In genomic region chr12:53190108-53190729, GRCh38 we compare ENCODE assay signal across 8 cellular contexts. TPM values are rescaled to one million over a fixed set of nuclear protein-coding genes. Genes with fewer than 3 reads are reported as not detected.
DNase-seq lines count a peak whose midpoint lies in the region; ATAC-seq and TF ChIP-seq lines count a peak whose summit lies in the region.

No MANE protein-coding gene starts in this region.

- peak; percentile 86 for TF ChIP-seq CTCF in HFF-Myc (IDR thresholded peaks at IDR 0.05; ENCODE audit: low read depth, low read length, missing control alignments)

- H3K4me3 ChIP-seq in HFF-Myc (replicated peaks; ENCODE audit: low read depth, low read length), result no peak overlapping the region

- in situ Hi-C loops in T47D (cut with HindIII; ENCODE audit: low pct_unique_long_range_greater_than_20kb, low sequenced_read_pairs), result no loop called here

- ATAC-seq in left colon, result peak; percentile 87
- no peak for ATAC-seq in GM21367 (IDR thresholded peaks at IDR 0.05; ENCODE audit: unreplicated experiment)

- intact Hi-C loops in left colon (cut with DNase I, micrococcal nuclease), result loop anchor here in 1 of 2 donors (5.0 to 10.0 kb wide), 2 partner anchors 33 to 125 kb away; no protein-coding TSS in a partner anchor

- DNase-seq in EH (ENCODE audit: low read depth), result peak; percentile 64
- DNase-seq in HFF-Myc (ENCODE audit: extremely low read depth, low read depth), result no peak
- DNase-seq in SW480 (ENCODE audit: low spot score), result peak; percentile 53
- peak; percentile 62 to 70 for DNase-seq in T47D (ENCODE audit: low read depth in 1 of 2, low spot score in 1 of 2)
- DNase-seq in left colon, result peak; percentile 47 to 49
- peak; percentile 35 for DNase-seq in stimulated activated naive CD4-positive, alpha-beta T cell treated with Interleukin-2 at 50 U/mL for 16 hours (lab: John Stamatoyannopoulos, UW)
- DNase-seq in NCI-H2081 treated with DMSO at 0.1 percent for 48 hours (lab: John Stamatoyannopoulos, UW), result no peak

RNA-seq across cellular contexts. Expression of gene CSAD, which starts 9.5 kb away (rescaled TPM):
- total RNA-seq in left colon, result 10 to 100 TPM; 22.8 to 28.7 TPM

RNA-seq across cellular contexts. Expression of gene ZNF740, which starts 9.7 kb away (rescaled TPM):
- 10 to 100 TPM; 28.7 to 32.7 TPM for total RNA-seq in left colon

RNA-seq across cellular contexts. Expression of gene ITGB7, which starts 16.8 kb away (rescaled TPM):
- 1 to 10 TPM; 4.6 to 9.1 TPM for total RNA-seq in left colon

RNA-seq across cellular contexts. Expression of gene RARG, which starts 41.8 kb away (rescaled TPM):
- total RNA-seq in left colon, result 10 to 100 TPM; 10.2 to 12.3 TPM

Comparison
In these comparisons a context has a peak if more than half of its experiments do, and no peak if none do; other contexts are left out.
1. DNase-seq: peak in EH (single experiment), SW480 (single experiment), T47D (2 of 2), left colon (2 of 2) and stimulated activated naive CD4-positive, alpha-beta T cell treated with Interleukin-2 at 50 U/mL for 16 hours (single experiment); none in HFF-Myc (single experiment) and NCI-H2081 treated with DMSO at 0.1 percent for 48 hours (single experiment).